Comparison of ENCODE assay signal across 21 cellular contexts in genomic region chr2:209441541-209441940, GRCh38. TPM values are rescaled to one million over a fixed set of nuclear protein-coding genes. Genes with fewer than 3 reads are reported as not detected.
A peak's percentile ranks its signal among the peaks of the same experiment; 100 is the strongest.
DNase-seq lines count a peak whose midpoint lies in the region; ATAC-seq and TF ChIP-seq lines count a peak whose summit lies in the region.
"Had no signal": no experiment of that assay in that cellular context is flagged by ENCODE, and none has a peak within 500 bp of the region (broad histone marks: within the 10 kb centered on the region; RNA-seq: fewer than 3 reads in every experiment).

No MANE protein-coding gene starts in this region.

- no peak for TF ChIP-seq POLR2A in heart left ventricle (IDR thresholded peaks at IDR 0.05)

- TF ChIP-seq CTCF in heart left ventricle (IDR thresholded peaks at IDR 0.05) (no peak), astrocyte of the spinal cord (IDR thresholded peaks at IDR 0.05; ENCODE audit: low read depth, low read length) (no peak), smooth muscle cell (IDR thresholded peaks at IDR 0.05; ENCODE audit: borderline replicate concordance, insufficient read depth, poor library complexity, severe bottlenecking) (no peak)

- H3K4me1 ChIP-seq in heart left ventricle, result peaks cover 0 to 40% (median 16%) of the 10 kb centered on the region in 12 donors
- peaks cover 10% of the 10 kb centered on the region for H3K4me1 ChIP-seq in smooth muscle cell (ENCODE audit: low read depth)
- H3K4me1 ChIP-seq: BE2C, psoas muscle, spleen had no signal

- peak overlapping the region in 6 of 12 donors; percentile 1 to 45 (median 14) for H3K27ac ChIP-seq in heart left ventricle
- H3K27ac ChIP-seq in smooth muscle cell (ENCODE audit: low read depth), result no peak overlapping the region
- H3K27ac ChIP-seq: ascending aorta, psoas muscle, spleen had no signal

- H3K36me3 ChIP-seq in heart left ventricle, result no peaks in the 10 kb centered on the region
- no peaks in the 10 kb centered on the region for H3K36me3 ChIP-seq in smooth muscle cell (ENCODE audit: low read depth)
- H3K36me3 ChIP-seq: ascending aorta, BE2C, spleen had no signal

- DNase-seq in heart left ventricle, result peak in 2 of 5 donors; percentile 15 to 20
- no peak for DNase-seq in left cardiac atrium
- DNase-seq in astrocyte of the spinal cord (ENCODE audit: low read depth, low spot score), result peak; percentile 32
- DNase-seq in inferior parietal cortex (ENCODE audit: extremely low spot score), result peak; percentile 30
- DNase-seq in smooth muscle cell (lab: John Stamatoyannopoulos, UW; ENCODE audit: unreplicated experiment), result no peak
- no peak for DNase-seq in NOMO-1 treated with dmso at 0.1 percent for 144 hours (lab: John Stamatoyannopoulos, UW; ENCODE audit: unreplicated experiment)
- DNase-seq in HuH-7 (ENCODE audit: low spot score), result no peak
- DNase-seq: activated CD4-positive, alpha-beta T cell treated with anti-CD3 and anti-CD28 coated beads for 4 hours; BE2C; IMR-90; NCI-H1436; NCI-H69; nephron progenitor cell; psoas muscle; SHP77 treated with DMSO at 0.1 percent for 48 hours; spleen had no signal

- no peaks in the 10 kb centered on the region for H3K27me3 ChIP-seq in heart left ventricle
- H3K27me3 ChIP-seq in smooth muscle cell (ENCODE audit: low read depth), result no peaks in the 10 kb centered on the region
- H3K27me3 ChIP-seq: ascending aorta, BE2C, spleen had no signal

- H3F3A ChIP-seq in smooth muscle cell (ENCODE audit: low read depth), result no peaks in the 10 kb centered on the region

- H3K4me3 ChIP-seq in heart left ventricle, result no peak overlapping the region
- H3K4me3 ChIP-seq in astrocyte of the spinal cord (ENCODE audit: low read depth, low read length), result no peak overlapping the region
- H3K4me3 ChIP-seq in smooth muscle cell, result no peak overlapping the region
- H3K4me3 ChIP-seq: psoas muscle, spleen had no signal

- intact Hi-C loops in heart left ventricle (cut with DNase I) (no loop called here), left cardiac atrium (cut with DNase I) (no loop called here)

- peak overlapping the region; percentile 20 for H2AFZ ChIP-seq in smooth muscle cell (ENCODE audit: low read depth)

- in situ Hi-C loops in astrocyte of the spinal cord (cut with HindIII; ENCODE audit: low sequenced_read_pairs), result no loop called here

- no peaks in the 10 kb centered on the region for H3K9me3 ChIP-seq in heart left ventricle
- no peaks in the 10 kb centered on the region for H3K9me3 ChIP-seq in smooth muscle cell (replicated peaks; ENCODE audit: low read depth)
- H3K9me3 ChIP-seq: ascending aorta, BE2C, psoas muscle, spleen had no signal

- ATAC-seq in heart left ventricle (peak in 3 of 4 donors; percentile 42 to 78 (median 73)), left cardiac atrium (no peak), GM19328 (IDR thresholded peaks at IDR 0.05; ENCODE audit: unreplicated experiment) (no peak)
- ATAC-seq: activated naive CD4-positive, alpha-beta T cell treated with anti-CD3 and anti-CD28 coated beads, Interleukin-2, amount 50 U/mL, for 72 hours; psoas muscle had no signal

- no peaks in the 10 kb centered on the region for H4K20me1 ChIP-seq in smooth muscle cell (ENCODE audit: low read depth)

- H3K9ac ChIP-seq in smooth muscle cell (ENCODE audit: low read depth), result no peak overlapping the region

- no peak overlapping the region for H3K4me2 ChIP-seq in smooth muscle cell

- no peaks in the 10 kb centered on the region for H3K79me2 ChIP-seq in smooth muscle cell (ENCODE audit: low read depth)

- 17 to 32% (median 18%) methylated on average over 3 of the region's 3 CpGs for WGBS in heart left ventricle, 4 donors
- 79% methylated on average over 3 of the region's 3 CpGs for WGBS in smooth muscle cell (ENCODE audit: low lambda C conversion rate)

RNA-seq across cellular contexts. Expression of gene MAP2, which starts 17.7 kb away (rescaled TPM):
- total RNA-seq in heart left ventricle (10 to 100 TPM in 2 of 9 donors, 1 to 10 TPM in 7; 5.5 to 19.3 (median 8.9) TPM), left cardiac atrium (1 to 10 TPM; 4.7 to 6.6 TPM), smooth muscle cell (18.7 and 23.2 TPM in 2 replicates)
- polyA plus RNA-seq in heart left ventricle (10 to 100 TPM in 1 of 2 donors, 1 to 10 TPM in 1; 3.2 to 11.3 TPM), smooth muscle cell (1.8 and 15.4 TPM in 2 replicates)
- total RNA-seq: activated T-helper 1 cell treated with anti-CD3 and anti-CD28 coated beads, Interleukin-12 subunit alpha, Interleukin-12 subunit beta, Interleukin-2, Interleukin-4 antibody, amounts not matched to agents 30 ng/mL and 10 ng/mL and 1 ng/mL, durations not matched to agents 14 hours and 24 hours and 36 hours; T-helper 1 cell treated with Interleukin-12 subunit alpha and Interleukin-12 subunit beta and Interleukin-4 antibody, amounts not matched to agents 30 ng/mL and 1 ng/mL, for 36 hours had no signal

Comparison
In these comparisons a context has a peak if more than half of its experiments do, and no peak if none do; other contexts are left out.
1. ATAC-seq: peak in heart left ventricle (3 of 4); none in left cardiac atrium (0 of 2) and GM19328 (single experiment).
2. DNase-seq: peak in astrocyte of the spinal cord (single experiment) and inferior parietal cortex (single experiment); none in left cardiac atrium (single experiment), smooth muscle cell (single experiment), NOMO-1 treated with dmso at 0.1 percent for 144 hours (single experiment) and HuH-7 (single experiment).